In genomic region chr7:17212188-17212587, GRCh38 we compare ENCODE assay signal across 22 cellular contexts.
"Had no signal": no experiment of that assay in that cellular context is flagged by ENCODE, and none has a peak within 500 bp of the region (broad histone marks: within the 10 kb centered on the region; RNA-seq: fewer than 3 reads in every experiment).

No MANE protein-coding gene starts in this region.

- H3K4me3 ChIP-seq: cardiac muscle cell, PC-9 had no signal

- H2AFZ ChIP-seq: PC-9 had no signal

- H3K4me2 ChIP-seq: PC-9 had no signal

- ATAC-seq: activated T-cell treated with anti-CD3 and anti-CD28 coated beads, Interleukin-2, amount 50 U/mL, for 72 hours had no signal

- H3K27me3 ChIP-seq: brain microvascular endothelial cell, cardiac muscle cell had no signal

- H3K36me3 ChIP-seq: brain microvascular endothelial cell, cardiac muscle cell had no signal

- DNase-seq: activated B cell treated with CpG ODN at 0.5 μM for 24 hours; activated CD4-positive, alpha-beta T cell treated with anti-CD3 and anti-CD28 coated beads for 1 hour; activated CD4-positive, alpha-beta T cell treated with anti-CD3 and anti-CD28 coated beads, Interleukin-2, amount 10 ng/mL, durations not matched to agents 24 days and 14 days; activated CD4-positive, alpha-beta T cell treated with anti-CD3 and anti-CD28 coated beads, Interleukin-2, amount 50 U/mL, for 48 hours; activated CD8-positive, alpha-beta memory T cell treated with anti-CD3 and anti-CD28 coated beads for 24 hours; activated gamma-delta T cell treated with Interleukin-2 at 50 U/mL for 16 hours; activated naive CD4-positive, alpha-beta T cell treated with anti-CD3 and anti-CD28 coated beads, Interleukin-2, amount 10 ng/mL, durations not matched to agents 7 days and 5 days; activated naive CD8-positive, alpha-beta T cell treated with anti-CD3 and anti-CD28 coated beads for 36 hours; activated T-cell treated with anti-CD3 and anti-CD28 coated beads, Interleukin-2, amount 50 U/mL, for 72 hours; brain microvascular endothelial cell; Kasumi-1; KBM-7; NCI-H1092; NCI-H1417 treated with DMSO at 0.1 percent for 48 hours; NCI-H1694; NCI-H2029; NCI-H345; NCI-H510A; NCI-H526 treated with DMSO at 0.1 percent for 48 hours; PC-9; SHP77 treated with DMSO at 0.1 percent for 48 hours had no signal

- H3K27ac ChIP-seq: brain microvascular endothelial cell, cardiac muscle cell, PC-9 had no signal
